23 cellular contexts compared by ENCODE assay signal in the genomic region with DNA sequence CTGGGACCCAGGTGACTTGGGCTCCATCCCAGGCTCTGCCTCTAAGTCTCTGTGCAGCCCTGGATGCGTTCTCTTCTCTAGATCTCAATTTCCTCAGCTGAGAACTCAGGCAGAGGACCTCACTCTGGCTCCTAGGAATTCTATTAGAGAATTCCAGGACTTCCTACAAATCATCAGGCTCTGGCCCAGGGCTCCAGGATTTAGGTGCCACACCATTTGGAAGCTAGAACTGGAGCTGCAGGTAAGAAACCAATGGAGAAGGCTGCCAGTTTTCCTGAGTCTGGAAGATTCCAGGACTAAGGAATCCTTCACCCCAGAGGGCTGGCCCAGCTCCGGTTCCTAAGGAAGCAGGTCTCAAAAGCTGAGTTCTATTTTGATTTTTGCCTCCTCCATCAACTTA.
DNase-seq lines count a peak whose midpoint lies in the region; ATAC-seq and TF ChIP-seq lines count a peak whose summit lies in the region.
"Had no signal": no experiment of that assay in that cellular context is flagged by ENCODE, and none has a peak within 500 bp of the region (broad histone marks: within the 10 kb centered on the region; RNA-seq: fewer than 3 reads in every experiment).

No MANE protein-coding gene starts in this region.

- H3K27ac Mint-ChIP-seq in endodermal cell (no peak overlapping the region), osteocyte (ENCODE audit: unreplicated experiment) (no peak overlapping the region), chondrocyte (ENCODE audit: unreplicated experiment) (no peak overlapping the region)
- H3K27ac Mint-ChIP-seq: CD14-positive monocyte; CD4-positive, alpha-beta memory T cell; CD4-positive, CD25-positive, alpha-beta regulatory T cell; CD8-positive, alpha-beta memory T cell had no signal

- DNase-seq in endodermal cell: peak; percentile 17
- DNase-seq in osteocyte (ENCODE audit: extremely low spot score, unreplicated experiment): peak; percentile 44
- DNase-seq in chondrocyte (ENCODE audit: low spot score): no peak
- DNase-seq in effector CD8-positive, alpha-beta T cell (lab: John Stamatoyannopoulos, UW): no peak
- DNase-seq: 8988T; ACHN; BE2C; C1 segment of cervical spinal cord; CD4-positive, alpha-beta memory T cell; CD4-positive, CD25-positive, alpha-beta regulatory T cell; CD8-positive, alpha-beta memory T cell; COR-L47; DMS 273 treated with DMSO at 0.1 percent for 48 hours; DMS153; DMS53; DMS79; DND-41; EL; GDM1 had no signal

- H3K9me3 ChIP-seq in BLaER1 treated with 17β-estradiol and CSF1 and Interleukin-3, amounts not matched to agents 10 nM and 100 nM (replicated peaks in 1 of 11): peaks cover 33 to 46% (median 40%) of the 10 kb centered on the region in 11 experiments
- peaks cover 8% of the 10 kb centered on the region for H3K9me3 ChIP-seq in endodermal cell (ENCODE audit: control insufficient read depth, low read length)
- H3K9me3 ChIP-seq: BE2C had no signal

- no peaks in the 10 kb centered on the region for H3K27me3 ChIP-seq in BLaER1 treated with 17β-estradiol and CSF1 and Interleukin-3, amounts not matched to agents 10 nM and 100 nM
- no peaks in the 10 kb centered on the region for H3K27me3 ChIP-seq in endodermal cell (ENCODE audit: control insufficient read depth, insufficient read depth, low read length, poor library complexity, severe bottlenecking)
- H3K27me3 ChIP-seq: BE2C had no signal

- H3K4me1 ChIP-seq in BLaER1 treated with 17β-estradiol and CSF1 and Interleukin-3, amounts not matched to agents 10 nM and 100 nM: peaks cover 15 to 33% (median 27%) of the 10 kb centered on the region in 10 experiments
- H3K4me1 ChIP-seq in endodermal cell (ENCODE audit: control insufficient read depth, insufficient read depth, low read length): no peaks in the 10 kb centered on the region
- H3K4me1 ChIP-seq: BE2C had no signal

- H3K9ac ChIP-seq in BLaER1 treated with 17β-estradiol and CSF1 and Interleukin-3, amounts not matched to agents 10 nM and 100 nM: no peak overlapping the region
- H3K9ac ChIP-seq in endodermal cell (ENCODE audit: extremely low read depth, low read length, poor library complexity, severe bottlenecking): no peak overlapping the region

- TF ChIP-seq CTCF in endodermal cell (conservative IDR thresholded peaks at IDR 0.05) (no peak), osteocyte (IDR thresholded peaks at IDR 0.05) (no peak), chondrocyte (IDR thresholded peaks at IDR 0.05) (no peak)

- no peak overlapping the region for H3K4me3 Mint-ChIP-seq in endodermal cell
- no peak overlapping the region for H3K4me3 Mint-ChIP-seq in osteocyte (ENCODE audit: unreplicated experiment)
- H3K4me3 Mint-ChIP-seq in chondrocyte (ENCODE audit: unreplicated experiment): no peak overlapping the region
- H3K4me3 Mint-ChIP-seq: CD14-positive monocyte; CD4-positive, alpha-beta memory T cell; CD4-positive, CD25-positive, alpha-beta regulatory T cell; CD8-positive, alpha-beta memory T cell had no signal

- no peak for ATAC-seq in HG02623 (IDR thresholded peaks at IDR 0.05; ENCODE audit: unreplicated experiment)
- ATAC-seq: GM12878 had no signal

- peak overlapping the region in 2 of 11 experiments; percentile 51 to 79; a peak in 4 of 22 replicates for H3K27ac ChIP-seq in BLaER1 treated with 17β-estradiol and CSF1 and Interleukin-3, amounts not matched to agents 10 nM and 100 nM
- H3K27ac ChIP-seq in endodermal cell (ENCODE audit: low read depth, low read length): no peak overlapping the region

- no peaks in the 10 kb centered on the region for H3K36me3 Mint-ChIP-seq in endodermal cell (ENCODE audit: low read depth)
- H3K36me3 Mint-ChIP-seq in osteocyte (ENCODE audit: unreplicated experiment): no peaks in the 10 kb centered on the region
- H3K36me3 Mint-ChIP-seq in chondrocyte (ENCODE audit: low read depth): peaks cover 2% of the 10 kb centered on the region
- H3K36me3 Mint-ChIP-seq: CD14-positive monocyte; CD4-positive, alpha-beta memory T cell; CD4-positive, CD25-positive, alpha-beta regulatory T cell; CD8-positive, alpha-beta memory T cell had no signal

- 96 to 100% methylated on average over 2 of the region's 2 CpGs for WGBS in endodermal cell (ENCODE audit: insufficient coverage in 1 of 2, insufficient read length in 1 of 2), 2 experiments

- H3K27me3 Mint-ChIP-seq in endodermal cell (ENCODE audit: insufficient read depth) (peaks cover 2% of the 10 kb centered on the region), osteocyte (ENCODE audit: unreplicated experiment) (no peaks in the 10 kb centered on the region), chondrocyte (ENCODE audit: low read depth) (no peaks in the 10 kb centered on the region)

- no peaks in the 10 kb centered on the region for H4K20me1 ChIP-seq in BLaER1 treated with 17β-estradiol and CSF1 and Interleukin-3, amounts not matched to agents 10 nM and 100 nM

- H3K4me3 ChIP-seq in BLaER1 treated with 17β-estradiol and CSF1 and Interleukin-3, amounts not matched to agents 10 nM and 100 nM: no peak overlapping the region
- H3K4me3 ChIP-seq in endodermal cell (ENCODE audit: low read length): no peak overlapping the region
- H3K4me3 ChIP-seq: GM12878 had no signal

- H3K4me1 Mint-ChIP-seq in endodermal cell (no peaks in the 10 kb centered on the region), osteocyte (ENCODE audit: unreplicated experiment) (peaks cover 9% of the 10 kb centered on the region), chondrocyte (ENCODE audit: low read depth) (peaks cover 10% of the 10 kb centered on the region)
- H3K4me1 Mint-ChIP-seq: CD4-positive, CD25-positive, alpha-beta regulatory T cell; CD8-positive, alpha-beta memory T cell had no signal

- H3K36me3 ChIP-seq in BLaER1 treated with 17β-estradiol and CSF1 and Interleukin-3, amounts not matched to agents 10 nM and 100 nM: peaks cover 0 to 10% (median 0%) of the 10 kb centered on the region in 11 experiments; a peak in 3 of 22 replicates
- no peaks in the 10 kb centered on the region for H3K36me3 ChIP-seq in endodermal cell (ENCODE audit: control insufficient read depth, insufficient read depth, low read length)
- H3K36me3 ChIP-seq: BE2C had no signal

- peaks cover 11% of the 10 kb centered on the region for H3K9me3 Mint-ChIP-seq in endodermal cell
- H3K9me3 Mint-ChIP-seq in osteocyte (ENCODE audit: unreplicated experiment): peaks cover 9% of the 10 kb centered on the region
- peaks cover 8% of the 10 kb centered on the region for H3K9me3 Mint-ChIP-seq in chondrocyte (ENCODE audit: low read depth)

- peak overlapping the region in 7 of 11 experiments; percentile 42 to 74 (median 68); a peak in 12 of 22 replicates for H3K4me2 ChIP-seq in BLaER1 treated with 17β-estradiol and CSF1 and Interleukin-3, amounts not matched to agents 10 nM and 100 nM

Comparison
In these comparisons a context has a peak if more than half of its experiments do, and no peak if none do; other contexts are left out.
1. DNase-seq: peak in endodermal cell (single experiment) and osteocyte (single experiment); none in chondrocyte (single experiment) and effector CD8-positive, alpha-beta T cell (single experiment).